Comparison of ENCODE assay signal across 17 cellular contexts in genomic region chr1:10178602-10179407, GRCh38. TPM values are rescaled to one million over a fixed set of nuclear protein-coding genes. Genes with fewer than 3 reads are reported as not detected.
DNase-seq lines count a peak whose midpoint lies in the region; ATAC-seq and TF ChIP-seq lines count a peak whose summit lies in the region.
"Had no signal": no experiment of that assay in that cellular context is flagged by ENCODE, and none has a peak within 500 bp of the region (broad histone marks: within the 10 kb centered on the region; RNA-seq: fewer than 3 reads in every experiment).

No MANE protein-coding gene starts in this region.

- H2AK5ac ChIP-seq in mesendoderm (ENCODE audit: low read length): no peak overlapping the region

- H3K27ac ChIP-seq in HUES64 (ENCODE audit: low read depth, low read length) (peak overlapping the region; percentile 88), endodermal cell (ENCODE audit: low read depth, low read length) (peak overlapping the region; percentile 97), mesendoderm (ENCODE audit: low read depth, low read length) (peak overlapping the region; percentile 57), substantia nigra (ENCODE audit: low read depth, low read length, poor library complexity, severe bottlenecking) (peak overlapping the region; percentile 92)
- H3K27ac ChIP-seq: right lobe of liver had no signal

- no peak overlapping the region for H3K23ac ChIP-seq in mesendoderm (ENCODE audit: low read length)

- H4K8ac ChIP-seq in mesendoderm (ENCODE audit: low read depth, low read length): no peak overlapping the region

- peaks cover 50% of the 10 kb centered on the region for H3K36me3 Mint-ChIP-seq in endodermal cell (ENCODE audit: low read depth)
- H3K36me3 Mint-ChIP-seq in natural killer cell treated with Interleukin-12 subunit alpha and Interleukin-12 subunit beta and Interleukin-15 and Interleukin-18, amount 100 ng/mL, for 72 hours: peaks cover 13% of the 10 kb centered on the region
- H3K36me3 Mint-ChIP-seq in activated naive CD8-positive, alpha-beta T cell treated with anti-CD3 and anti-CD28 coated beads, Interleukin-2, amount 50 U/mL, for 24 hours (ENCODE audit: low read depth): peaks cover 22% of the 10 kb centered on the region
- peaks cover 45% of the 10 kb centered on the region for H3K36me3 Mint-ChIP-seq in osteocyte (ENCODE audit: unreplicated experiment)

- no peaks in the 10 kb centered on the region for H3K79me1 ChIP-seq in mesendoderm (ENCODE audit: low read length)

- no peak overlapping the region for H2BK120ac ChIP-seq in mesendoderm (ENCODE audit: low read depth, low read length)

- no peak overlapping the region for H2BK15ac ChIP-seq in mesendoderm (replicated peaks; ENCODE audit: low read depth)

- no peak overlapping the region for H3K18ac ChIP-seq in mesendoderm (ENCODE audit: low read length)

- H3K27me3 Mint-ChIP-seq in endodermal cell (ENCODE audit: insufficient read depth) (no peaks in the 10 kb centered on the region), osteocyte (ENCODE audit: unreplicated experiment) (no peaks in the 10 kb centered on the region)
- H3K27me3 Mint-ChIP-seq in natural killer cell treated with Interleukin-12 subunit alpha and Interleukin-12 subunit beta and Interleukin-15 and Interleukin-18, amount 100 ng/mL, for 72 hours: no peaks in the 10 kb centered on the region
- H3K27me3 Mint-ChIP-seq in activated naive CD8-positive, alpha-beta T cell treated with anti-CD3 and anti-CD28 coated beads, Interleukin-2, amount 50 U/mL, for 24 hours: no peaks in the 10 kb centered on the region

- TF ChIP-seq CTCF in endodermal cell (conservative IDR thresholded peaks at IDR 0.05): no peak
- no peak for TF ChIP-seq CTCF in osteocyte (IDR thresholded peaks at IDR 0.05)

- H3K9ac ChIP-seq in HUES64 (ENCODE audit: low read depth, low read length) (peak overlapping the region; percentile 75; the same call in 1 of the 2 replicates), endodermal cell (ENCODE audit: extremely low read depth, low read length, poor library complexity, severe bottlenecking) (no peak overlapping the region), mesendoderm (ENCODE audit: low read length) (no peak overlapping the region)

- H3K27me3 ChIP-seq in HUES64 (ENCODE audit: insufficient read depth, low read length) (no peaks in the 10 kb centered on the region), endodermal cell (ENCODE audit: control insufficient read depth, insufficient read depth, low read length, poor library complexity, severe bottlenecking) (no peaks in the 10 kb centered on the region), mesendoderm (ENCODE audit: insufficient read depth, low read length, poor library complexity) (no peaks in the 10 kb centered on the region)
- H3K27me3 ChIP-seq: right lobe of liver had no signal

- no peak overlapping the region for H4K5ac ChIP-seq in mesendoderm (ENCODE audit: low read length)

- no peak for ATAC-seq in natural killer cell treated with Interleukin-12 subunit alpha and Interleukin-12 subunit beta and Interleukin-15 and Interleukin-18, amount 100 ng/mL, for 72 hours
- ATAC-seq in activated naive CD8-positive, alpha-beta T cell treated with anti-CD3 and anti-CD28 coated beads, Interleukin-2, amount 50 U/mL, for 24 hours: no peak
- ATAC-seq: K562, PC-3, right lobe of liver had no signal

- H3K36me3 ChIP-seq in HUES64 (ENCODE audit: insufficient read depth, low read length) (peaks cover 32% of the 10 kb centered on the region), endodermal cell (ENCODE audit: control insufficient read depth, insufficient read depth, low read length) (peaks cover 33% of the 10 kb centered on the region), mesendoderm (ENCODE audit: control insufficient read depth, insufficient read depth, low read length) (peaks cover 9% of the 10 kb centered on the region)

- H2BK5ac ChIP-seq in mesendoderm (ENCODE audit: low read length): no peak overlapping the region

- H3K4me1 ChIP-seq in HUES64 (ENCODE audit: insufficient read depth, low read length): peaks cover 30% of the 10 kb centered on the region
- no peaks in the 10 kb centered on the region for H3K4me1 ChIP-seq in endodermal cell (ENCODE audit: control insufficient read depth, insufficient read depth, low read length)
- H3K4me1 ChIP-seq in mesendoderm (ENCODE audit: control insufficient read depth, low read depth, low read length): no peaks in the 10 kb centered on the region
- H3K4me1 ChIP-seq: right lobe of liver had no signal

- peak overlapping the region; percentile 4; the same call in 1 of the 2 replicates for H3K4me3 ChIP-seq in HUES64 (ENCODE audit: low read length)
- H3K4me3 ChIP-seq in endodermal cell (ENCODE audit: low read length): no peak overlapping the region
- H3K4me3 ChIP-seq in mesendoderm (ENCODE audit: low read length): no peak overlapping the region
- H3K4me3 ChIP-seq: K562, right lobe of liver had no signal

- H3K4me3 Mint-ChIP-seq in endodermal cell (no peak overlapping the region), osteocyte (ENCODE audit: unreplicated experiment) (no peak overlapping the region)
- no peak overlapping the region for H3K4me3 Mint-ChIP-seq in natural killer cell treated with Interleukin-12 subunit alpha and Interleukin-12 subunit beta and Interleukin-15 and Interleukin-18, amount 100 ng/mL, for 72 hours
- no peak overlapping the region for H3K4me3 Mint-ChIP-seq in activated naive CD8-positive, alpha-beta T cell treated with anti-CD3 and anti-CD28 coated beads, Interleukin-2, amount 50 U/mL, for 24 hours

- H3K4ac ChIP-seq in mesendoderm (ENCODE audit: low read depth, low read length): no peak overlapping the region

- H3K9me3 ChIP-seq in HUES64 (ENCODE audit: insufficient read depth, low read depth, low read length): no peaks in the 10 kb centered on the region; the same call in 1 of the 2 replicates
- H3K9me3 ChIP-seq in endodermal cell (ENCODE audit: control insufficient read depth, low read length): peaks cover 9% of the 10 kb centered on the region
- H3K9me3 ChIP-seq: right lobe of liver had no signal

- DNase-seq in endodermal cell (no peak), mesendoderm (no peak), substantia nigra (lab: John Stamatoyannopoulos, UW) (peak in 14 of 49 donors; percentile 1 to 36 (median 11)), osteocyte (ENCODE audit: extremely low spot score, unreplicated experiment) (no peak)
- DNase-seq in natural killer cell treated with Interleukin-12 subunit alpha and Interleukin-12 subunit beta and Interleukin-15 and Interleukin-18, amount 100 ng/mL, for 72 hours (ENCODE audit: low spot score): no peak
- DNase-seq in activated naive CD8-positive, alpha-beta T cell treated with anti-CD3 and anti-CD28 coated beads, Interleukin-2, amount 50 U/mL, for 24 hours: no peak
- DNase-seq: COR-L47; islet precursor cell; mammary epithelial cell; MV-4-11; NCI-H2029 treated with DMSO at 0.1 percent for 48 hours; PC-3; right lobe of liver; stimulated activated CD4-positive, alpha-beta T cell treated with anti-CD3 and anti-CD28 coated beads, Interleukin-1b, Interleukin-23, amount 100 ng/mL, for 48 hours; T-helper 9 cell had no signal

- H3K9me3 Mint-ChIP-seq in endodermal cell (peaks cover 14% of the 10 kb centered on the region), osteocyte (ENCODE audit: unreplicated experiment) (peaks cover 11% of the 10 kb centered on the region)
- no peaks in the 10 kb centered on the region for H3K9me3 Mint-ChIP-seq in natural killer cell treated with Interleukin-12 subunit alpha and Interleukin-12 subunit beta and Interleukin-15 and Interleukin-18, amount 100 ng/mL, for 72 hours
- H3K9me3 Mint-ChIP-seq in activated naive CD8-positive, alpha-beta T cell treated with anti-CD3 and anti-CD28 coated beads, Interleukin-2, amount 50 U/mL, for 24 hours: peaks cover 7% of the 10 kb centered on the region

- WGBS in HUES64: 72% methylated on average over 22 of the region's 22 CpGs
- WGBS in endodermal cell (ENCODE audit: insufficient coverage in 1 of 2, insufficient read length in 1 of 2), 2 experiments: 78 to 81% methylated on average over 18 to 22 of the region's 22 CpGs
- no CpG with 5 or more reads among the region's 22 CpGs for WGBS in mesendoderm (ENCODE audit: extremely low coverage, insufficient coverage, low lambda C conversion rate)

- H3K56ac ChIP-seq in mesendoderm (ENCODE audit: low read length): no peak overlapping the region

- no peak overlapping the region for H3K4me2 ChIP-seq in mesendoderm (ENCODE audit: low read length)

- H3K27ac Mint-ChIP-seq in endodermal cell (peak overlapping the region; percentile 64), osteocyte (ENCODE audit: unreplicated experiment) (no peak overlapping the region)
- no peak overlapping the region for H3K27ac Mint-ChIP-seq in natural killer cell treated with Interleukin-12 subunit alpha and Interleukin-12 subunit beta and Interleukin-15 and Interleukin-18, amount 100 ng/mL, for 72 hours
- no peak overlapping the region for H3K27ac Mint-ChIP-seq in activated naive CD8-positive, alpha-beta T cell treated with anti-CD3 and anti-CD28 coated beads, Interleukin-2, amount 50 U/mL, for 24 hours

- no peaks in the 10 kb centered on the region for H3K4me1 Mint-ChIP-seq in endodermal cell
- no peaks in the 10 kb centered on the region for H3K4me1 Mint-ChIP-seq in natural killer cell treated with Interleukin-12 subunit alpha and Interleukin-12 subunit beta and Interleukin-15 and Interleukin-18, amount 100 ng/mL, for 72 hours (ENCODE audit: low read depth in 2 of 2)
- H3K4me1 Mint-ChIP-seq in activated naive CD8-positive, alpha-beta T cell treated with anti-CD3 and anti-CD28 coated beads, Interleukin-2, amount 50 U/mL, for 24 hours: peaks cover 2% of the 10 kb centered on the region
- H3K4me1 Mint-ChIP-seq in osteocyte (ENCODE audit: unreplicated experiment): peaks cover 2% of the 10 kb centered on the region

- H3K79me2 ChIP-seq in mesendoderm (ENCODE audit: control insufficient read depth, insufficient read depth, low read length): no peaks in the 10 kb centered on the region

RNA-seq across cellular contexts. Expression of gene KIF1B, which starts 31.6 kb away (rescaled TPM):
- polyA plus RNA-seq in HUES64 (2013, experiment 1 of 2): 33.9 TPM
- 41.7 TPM for polyA plus RNA-seq in HUES64 (2013, experiment 2 of 2)
- total RNA-seq in endodermal cell: 10 to 100 TPM; 71.5 to 74.2 TPM
- polyA plus RNA-seq in endodermal cell (2013, experiment 1 of 2): 77.6 TPM
- 78.5 TPM for polyA plus RNA-seq in endodermal cell (2013, experiment 2 of 2)
- polyA plus RNA-seq in mesendoderm (2013, experiment 1 of 2): 22.8 TPM
- polyA plus RNA-seq in mesendoderm (2013, experiment 2 of 2): 23.0 TPM
- total RNA-seq in natural killer cell treated with Interleukin-12 subunit alpha and Interleukin-12 subunit beta and Interleukin-15 and Interleukin-18, amount 100 ng/mL, for 72 hours: 10 to 100 TPM in 1 of 2 donors, 1 to 10 TPM in 1; 9.9 to 32.2 TPM
- 48.9 and 51.5 TPM in 2 replicates for total RNA-seq in osteocyte
